Comparison of ENCODE assay signal across 8 cellular contexts in genomic region chr2:178195390-178196166, GRCh38. TPM values are rescaled to one million over a fixed set of nuclear protein-coding genes. Genes with fewer than 3 reads are reported as not detected.
DNase-seq lines count a peak whose midpoint lies in the region; ATAC-seq, FAIRE-seq and TF ChIP-seq lines count a peak whose summit lies in the region.

No MANE protein-coding gene starts in this region.

- no peak for FAIRE-seq in kidney (lab: Jason Lieb, UNC)

- H3K27ac Mint-ChIP-seq in activated T-cell treated with anti-CD3 and anti-CD28 coated beads, Interleukin-2, amount 50 U/mL, for 24 hours: no peak overlapping the region
- no peak overlapping the region for H3K27ac Mint-ChIP-seq in activated T-helper 2 cell treated with anti-CD3 and anti-CD28 coated beads, Interferon-gamma antibody, Interleukin-2, Interleukin-4, amounts not matched to agents 10 μg/mL and 5 μg/mL and 100 μg/mL, durations not matched to agents 14 hours and 24 hours and 36 hours

- no peak for TF ChIP-seq POLR2A in thyroid gland (IDR thresholded peaks at IDR 0.05)

- no peak for TF ChIP-seq CTCF in kidney (IDR thresholded peaks at IDR 0.05; ENCODE audit: borderline replicate concordance, extremely low read depth, insufficient read depth)
- no peak for TF ChIP-seq CTCF in thyroid gland (IDR thresholded peaks at IDR 0.05)

- ATAC-seq in GM21447 (IDR thresholded peaks at IDR 0.05; ENCODE audit: unreplicated experiment): no peak
- ATAC-seq in GM21786 (IDR thresholded peaks at IDR 0.05; ENCODE audit: unreplicated experiment): no peak

- peak overlapping the region in 1 of 2 donors; percentile 10 for H3K9ac ChIP-seq in kidney (ENCODE audit: low read length in 2 of 2)

- H3K4me1 Mint-ChIP-seq in activated T-cell treated with anti-CD3 and anti-CD28 coated beads, Interleukin-2, amount 50 U/mL, for 24 hours (ENCODE audit: low read depth): peaks cover 14% of the 10 kb centered on the region
- H3K4me1 Mint-ChIP-seq in activated T-helper 2 cell treated with anti-CD3 and anti-CD28 coated beads, Interferon-gamma antibody, Interleukin-2, Interleukin-4, amounts not matched to agents 10 μg/mL and 5 μg/mL and 100 μg/mL, durations not matched to agents 14 hours and 24 hours and 36 hours (ENCODE audit: low read depth): peaks cover 15% of the 10 kb centered on the region

- H3K4me3 ChIP-seq in kidney (ENCODE audit: low read length in 2 of 2) (peak overlapping the region; percentile 78 to 82), thyroid gland (replicated peaks in 1 of 3) (peak overlapping the region; percentile 61 to 88 (median 78))

- H3K36me3 Mint-ChIP-seq in activated T-cell treated with anti-CD3 and anti-CD28 coated beads, Interleukin-2, amount 50 U/mL, for 24 hours (ENCODE audit: low read depth): no peaks in the 10 kb centered on the region
- no peaks in the 10 kb centered on the region for H3K36me3 Mint-ChIP-seq in activated T-helper 2 cell treated with anti-CD3 and anti-CD28 coated beads, Interferon-gamma antibody, Interleukin-2, Interleukin-4, amounts not matched to agents 10 μg/mL and 5 μg/mL and 100 μg/mL, durations not matched to agents 14 hours and 24 hours and 36 hours (ENCODE audit: low read depth)

- intact Hi-C loops in activated T-helper 2 cell treated with anti-CD3 and anti-CD28 coated beads, Interferon-gamma antibody, Interleukin-2, Interleukin-4, amounts not matched to agents 10 μg/mL and 5 μg/mL and 100 μg/mL, durations not matched to agents 14 hours and 24 hours and 36 hours (cut with micrococcal nuclease): loop anchor here (2.0 to 10.0 kb wide), 2 partner anchors 83 to 219 kb away; partner anchors contain the start of gene RBM45
- intact Hi-C loops in kidney (cut with DNase I) (no loop called here), thyroid gland (cut with DNase I) (loop anchor here (10.0 kb wide), 2 partner anchors 51 to 219 kb away; no protein-coding TSS in a partner anchor)

- H3K27ac ChIP-seq in kidney (ENCODE audit: low read depth in 2 of 2, low read length in 2 of 2) (no peak overlapping the region), thyroid gland (peak overlapping the region in 1 of 3 donors; percentile 87)

- H3K27me3 ChIP-seq in thyroid gland: no peaks in the 10 kb centered on the region

- 25 to 26% methylated on average over 14 of the region's 14 CpGs for WGBS in thyroid gland, 2 donors

- H3K27me3 Mint-ChIP-seq in activated T-cell treated with anti-CD3 and anti-CD28 coated beads, Interleukin-2, amount 50 U/mL, for 24 hours: peaks cover 75% of the 10 kb centered on the region
- H3K27me3 Mint-ChIP-seq in activated T-helper 2 cell treated with anti-CD3 and anti-CD28 coated beads, Interferon-gamma antibody, Interleukin-2, Interleukin-4, amounts not matched to agents 10 μg/mL and 5 μg/mL and 100 μg/mL, durations not matched to agents 14 hours and 24 hours and 36 hours (ENCODE audit: low read depth): peaks cover 67% of the 10 kb centered on the region

- H3K36me3 ChIP-seq in kidney (ENCODE audit: control insufficient read depth in 1 of 2, insufficient read depth in 2 of 2, low read length in 2 of 2) (no peaks in the 10 kb centered on the region), thyroid gland (no peaks in the 10 kb centered on the region)

- no peaks in the 10 kb centered on the region for H3K9me3 ChIP-seq in kidney (ENCODE audit: control insufficient read depth in 1 of 2, low read length in 2 of 2)
- H3K9me3 ChIP-seq in thyroid gland: no peaks in the 10 kb centered on the region

- no peaks in the 10 kb centered on the region for H3K9me3 Mint-ChIP-seq in activated T-cell treated with anti-CD3 and anti-CD28 coated beads, Interleukin-2, amount 50 U/mL, for 24 hours
- no peaks in the 10 kb centered on the region for H3K9me3 Mint-ChIP-seq in activated T-helper 2 cell treated with anti-CD3 and anti-CD28 coated beads, Interferon-gamma antibody, Interleukin-2, Interleukin-4, amounts not matched to agents 10 μg/mL and 5 μg/mL and 100 μg/mL, durations not matched to agents 14 hours and 24 hours and 36 hours

- peak overlapping the region; percentile 72 for H3K4me3 Mint-ChIP-seq in activated T-cell treated with anti-CD3 and anti-CD28 coated beads, Interleukin-2, amount 50 U/mL, for 24 hours
- peak overlapping the region; percentile 70 for H3K4me3 Mint-ChIP-seq in activated T-helper 2 cell treated with anti-CD3 and anti-CD28 coated beads, Interferon-gamma antibody, Interleukin-2, Interleukin-4, amounts not matched to agents 10 μg/mL and 5 μg/mL and 100 μg/mL, durations not matched to agents 14 hours and 24 hours and 36 hours (ENCODE audit: low read depth)

- no peak for DNase-seq in activated T-cell treated with anti-CD3 and anti-CD28 coated beads, Interleukin-2, amount 50 U/mL, for 24 hours
- DNase-seq in activated T-cell treated with anti-CD3 and anti-CD28 coated beads, Interleukin-2, amount 50 U/mL, for 48 hours: no peak
- no peak for DNase-seq in activated T-helper 2 cell treated with anti-CD3 and anti-CD28 coated beads, Interferon-gamma antibody, Interleukin-2, Interleukin-4, amounts not matched to agents 10 μg/mL and 5 μg/mL and 100 μg/mL, durations not matched to agents 14 hours and 24 hours and 36 hours (ENCODE audit: low spot score)
- DNase-seq in kidney: no peak
- no peak for DNase-seq in thyroid gland
- no peak for DNase-seq in NCI-H226

- H3K4me1 ChIP-seq in kidney (ENCODE audit: control insufficient read depth in 1 of 2, insufficient read depth in 1 of 2, low read depth in 1 of 2, low read length in 2 of 2) (peaks cover 0 to 6% of the 10 kb centered on the region in 2 donors), thyroid gland (peaks cover 5% of the 10 kb centered on the region in 2 donors)

RNA-seq across cellular contexts. Expression of gene OSBPL6, which starts 1.3 kb away (rescaled TPM):
- 1.8 and 2.3 TPM in 2 replicates for total RNA-seq in activated T-helper 2 cell treated with anti-CD3 and anti-CD28 coated beads, Interferon-gamma antibody, Interleukin-2, Interleukin-4, amounts not matched to agents 10 μg/mL and 5 μg/mL and 100 μg/mL, durations not matched to agents 14 hours and 24 hours and 36 hours
- 0.91 TPM for total RNA-seq in kidney
- polyA plus RNA-seq in kidney (ENCODE audit: insufficient read depth, low read depth, low replicate concordance): 1.4 TPM
- 1 to 10 TPM; 2.1 to 5.3 (median 3.2) TPM for total RNA-seq in thyroid gland
